15 cellular contexts compared by ENCODE assay signal in the genomic region with DNA sequence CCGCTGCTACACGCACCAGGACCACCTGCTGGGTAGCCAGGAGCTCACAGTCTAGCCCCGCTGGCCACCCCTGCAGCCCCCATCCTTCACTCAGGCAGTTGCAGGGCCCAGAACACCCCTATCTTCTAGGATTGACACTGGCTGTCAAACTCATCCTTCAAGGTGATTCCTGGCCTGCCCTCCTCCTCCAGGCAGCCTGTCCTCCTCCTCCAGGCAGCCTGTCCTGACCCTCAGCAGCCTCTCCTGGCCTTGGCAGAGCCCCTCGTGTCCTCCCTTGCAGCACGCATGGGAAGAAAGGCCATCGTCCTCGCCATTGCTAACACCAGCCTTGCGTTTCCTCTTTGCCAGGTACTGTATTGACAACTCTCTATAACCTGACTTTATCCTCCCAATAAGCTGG. TPM values are rescaled to one million over a fixed set of nuclear protein-coding genes. Genes with fewer than 3 reads are reported as not detected.
DNase-seq lines count a peak whose midpoint lies in the region; TF ChIP-seq lines count a peak whose summit lies in the region.
"Had no signal": no experiment of that assay in that cellular context is flagged by ENCODE, and none has a peak within 500 bp of the region (broad histone marks: within the 10 kb centered on the region; RNA-seq: fewer than 3 reads in every experiment).

No MANE protein-coding gene starts in this region.

- H2BK12ac ChIP-seq in trophoblast cell (ENCODE audit: low read length) = no peak overlapping the region

- H4K91ac ChIP-seq in trophoblast cell (ENCODE audit: low read depth, low read length) = peak overlapping the region; percentile 8

- TF ChIP-seq POLR2A in esophagus squamous epithelium (IDR thresholded peaks at IDR 0.05) = no peak

- H3K23ac ChIP-seq in trophoblast cell (ENCODE audit: low read length) = no peak overlapping the region

- H3K9me2 ChIP-seq in PC-9 (ENCODE audit: insufficient read depth) = no peaks in the 10 kb centered on the region

- no peak overlapping the region for H3K9ac ChIP-seq in trophoblast cell (ENCODE audit: low read length)

- H3K27ac Mint-ChIP-seq in activated CD4-positive, alpha-beta T cell treated with anti-CD3 and anti-CD28 coated beads, Interleukin-2, amount 10 ng/mL, durations not matched to agents 7 days and 5 days = peak overlapping the region; percentile 76

- no peak overlapping the region for H4K12ac ChIP-seq in trophoblast cell (ENCODE audit: low read depth, low read length)

- no peak overlapping the region for H4K8ac ChIP-seq in trophoblast cell (ENCODE audit: low read depth, low read length)

- H3K4me3 ChIP-seq in PC-9 = no peak overlapping the region
- no peak overlapping the region for H3K4me3 ChIP-seq in esophagus squamous epithelium
- no peak overlapping the region for H3K4me3 ChIP-seq in trophoblast cell (ENCODE audit: low read depth, low read length)

- peaks cover 42% of the 10 kb centered on the region for H3K27me3 Mint-ChIP-seq in activated CD4-positive, alpha-beta T cell treated with anti-CD3 and anti-CD28 coated beads, Interleukin-2, amount 10 ng/mL, durations not matched to agents 7 days and 5 days

- peaks cover 48% of the 10 kb centered on the region for H3F3A ChIP-seq in PC-9 (ENCODE audit: insufficient read depth, low read depth)

- POLR2A ChIA-PET in activated CD4-positive, alpha-beta T cell treated with anti-CD3 and anti-CD28 coated beads, Interleukin-2, amount 10 ng/mL, durations not matched to agents 7 days and 5 days (lab: Charles Lee) = no interaction called here
- POLR2A ChIA-PET in PC-9 (lab: Charles Lee; ENCODE audit: unreplicated experiment) = interaction anchor here (0.5 kb wide), 1 partner anchor 9 kb away, joined by 5 read pairs; a partner anchor contains a TSS

- H2AK5ac ChIP-seq in trophoblast cell (ENCODE audit: low read length) = no peak overlapping the region

- H3K14ac ChIP-seq in trophoblast cell (ENCODE audit: low read length) = no peak overlapping the region

- BruUV-seq in PC-9 (replicated peaks; lab: Mats Ljungman, UMichigan) = no TSS peak

- no peak overlapping the region for H2BK5ac ChIP-seq in trophoblast cell (ENCODE audit: low read depth, low read length, poor library complexity)

- no peaks in the 10 kb centered on the region for H4K20me1 ChIP-seq in PC-9 (ENCODE audit: insufficient read depth)

- H3K9me3 ChIP-seq in PC-9 (ENCODE audit: insufficient read depth, low read depth) (no peaks in the 10 kb centered on the region), esophagus squamous epithelium (no peaks in the 10 kb centered on the region), trophoblast cell (ENCODE audit: insufficient read depth, low read depth, low read length) (no peaks in the 10 kb centered on the region)

- intact Hi-C loops in PC-9 (cut with micrococcal nuclease; ENCODE audit: unreplicated experiment) (no loop called here), esophagus squamous epithelium (cut with DNase I) (no loop called here)

- H3K27me3 ChIP-seq in PC-9 (ENCODE audit: insufficient read depth, low read depth) (no peaks in the 10 kb centered on the region), esophagus squamous epithelium (peaks cover 0 to 82% (median 8%) of the 10 kb centered on the region in 4 donors), trophoblast cell (ENCODE audit: insufficient read depth, low read length) (peaks cover 2% of the 10 kb centered on the region)

- H3K4me2 ChIP-seq in PC-9 = peak overlapping the region; percentile 69
- no peak overlapping the region for H3K4me2 ChIP-seq in trophoblast cell (ENCODE audit: low read length)

- H3K4me1 ChIP-seq in PC-9 (replicated peaks; ENCODE audit: insufficient read depth) (peaks cover 47% of the 10 kb centered on the region), esophagus squamous epithelium (peaks cover 0 to 54% (median 7%) of the 10 kb centered on the region in 3 donors), trophoblast cell (ENCODE audit: control insufficient read depth in 1 of 2, insufficient read depth in 2 of 2, low read length in 2 of 2) (peaks cover 8 to 20% of the 10 kb centered on the region in 2 experiments)

- H3K79me1 ChIP-seq in trophoblast cell (ENCODE audit: low read length) = peaks cover 16% of the 10 kb centered on the region

- DNase-seq in activated CD4-positive, alpha-beta T cell treated with anti-CD3 and anti-CD28 coated beads, Interleukin-2, amount 10 ng/mL, durations not matched to agents 7 days and 5 days = no peak
- no peak for DNase-seq in activated CD4-positive, alpha-beta T cell treated with anti-CD3 and anti-CD28 coated beads, Interleukin-2, amount 50 U/mL, for 1 hour
- DNase-seq in PC-9 (peak in 1 of 2 experiments; percentile 25), esophagus squamous epithelium (lab: John Stamatoyannopoulos, UW) (no peak), trophoblast cell (no peak), NCI-H1436 treated with DMSO at 0.1 percent for 48 hours (lab: John Stamatoyannopoulos, UW) (no peak), T-helper 9 cell (no peak)
- DNase-seq in stimulated activated CD4-positive, alpha-beta T cell treated with anti-CD3 and anti-CD28 coated beads, Interleukin-2, amount 100 ng/mL, for 48 hours = no peak
- DNase-seq: NCI-H1105 treated with DMSO at 0.1 percent for 48 hours, NCI-H187 treated with DMSO at 0.1 percent for 48 hours, NCI-H446, Right ventricle myocardium superior had no signal

- H3K79me2 ChIP-seq in PC-9 (ENCODE audit: low read depth) = peaks cover 6% of the 10 kb centered on the region; the same call in 1 of the 2 replicates
- H3K79me2 ChIP-seq in trophoblast cell (ENCODE audit: control insufficient read depth, insufficient read depth, low read length, poor library complexity) = peaks cover 9% of the 10 kb centered on the region

- H3K4ac ChIP-seq in trophoblast cell (ENCODE audit: low read depth, low read length) = no peak overlapping the region

- 64 to 68% methylated on average over 5 to 8 of the region's 8 CpGs for WGBS in esophagus squamous epithelium, 2 donors
- no CpG with 5 or more reads among the region's 8 CpGs for WGBS in trophoblast cell (ENCODE audit: extremely low coverage, insufficient coverage, insufficient read length)

- CTCF ChIA-PET in activated CD4-positive, alpha-beta T cell treated with anti-CD3 and anti-CD28 coated beads, Interleukin-2, amount 10 ng/mL, durations not matched to agents 7 days and 5 days (lab: Charles Lee) = no interaction called here
- CTCF ChIA-PET in PC-9 (lab: Charles Lee) = no interaction called here

- H3K36me3 ChIP-seq in PC-9 (ENCODE audit: low read depth) (no peaks in the 10 kb centered on the region), esophagus squamous epithelium (no peaks in the 10 kb centered on the region), trophoblast cell (ENCODE audit: control insufficient read depth in 1 of 2, insufficient read depth in 2 of 2, low read length in 2 of 2) (no peaks in the 10 kb centered on the region)

- TF ChIP-seq CTCF in PC-9 (conservative IDR thresholded peaks at IDR 0.05) (no peak), esophagus squamous epithelium (IDR thresholded peaks at IDR 0.05) (no peak)

- H3K18ac ChIP-seq in trophoblast cell (ENCODE audit: low read length) = no peak overlapping the region

- H2AFZ ChIP-seq in PC-9 = no peak overlapping the region
- no peak overlapping the region for H2AFZ ChIP-seq in trophoblast cell (ENCODE audit: insufficient read depth, low read length, poor library complexity)

- H3K4me1 Mint-ChIP-seq in activated CD4-positive, alpha-beta T cell treated with anti-CD3 and anti-CD28 coated beads, Interleukin-2, amount 10 ng/mL, durations not matched to agents 7 days and 5 days = peaks cover 36% of the 10 kb centered on the region

- H2BK120ac ChIP-seq in trophoblast cell (ENCODE audit: insufficient read depth, low read length, poor library complexity) = no peak overlapping the region

- H3K27ac ChIP-seq in PC-9 (peak overlapping the region; percentile 98), esophagus squamous epithelium (peak overlapping the region; percentile 40 to 91 (median 86)), trophoblast cell (ENCODE audit: low read depth, low read length) (no peak overlapping the region)
- H3K27ac ChIP-seq: C4-2B had no signal

- H3K36me3 Mint-ChIP-seq in activated CD4-positive, alpha-beta T cell treated with anti-CD3 and anti-CD28 coated beads, Interleukin-2, amount 10 ng/mL, durations not matched to agents 7 days and 5 days (ENCODE audit: low read depth) = peaks cover 2% of the 10 kb centered on the region

- H3K9me3 Mint-ChIP-seq in activated CD4-positive, alpha-beta T cell treated with anti-CD3 and anti-CD28 coated beads, Interleukin-2, amount 10 ng/mL, durations not matched to agents 7 days and 5 days = no peaks in the 10 kb centered on the region

- H3K4me3 Mint-ChIP-seq in activated CD4-positive, alpha-beta T cell treated with anti-CD3 and anti-CD28 coated beads, Interleukin-2, amount 10 ng/mL, durations not matched to agents 7 days and 5 days = no peak overlapping the region

RNA-seq across cellular contexts. Expression of a gene that starts 3.8 kb away (rescaled TPM):
- 1 to 10 TPM; 3.2 to 5.5 TPM for total RNA-seq in activated CD4-positive, alpha-beta T cell treated with anti-CD3 and anti-CD28 coated beads, Interleukin-2, amount 10 ng/mL, durations not matched to agents 7 days and 5 days
- total RNA-seq in PC-9 (2021) (111 and 162 TPM in 2 replicates), esophagus squamous epithelium (100 to 1,000 TPM; 151 to 341 (median 286) TPM)
- polyA plus RNA-seq in trophoblast cell (2013) = 188 and 197 TPM in 2 replicates

RNA-seq across cellular contexts. Expression of a gene that starts 9.0 kb away (rescaled TPM):
- 10 to 100 TPM; 15.0 to 15.6 TPM for total RNA-seq in activated CD4-positive, alpha-beta T cell treated with anti-CD3 and anti-CD28 coated beads, Interleukin-2, amount 10 ng/mL, durations not matched to agents 7 days and 5 days
- total RNA-seq in PC-9 (2021) (39.8 and 42.1 TPM in 2 replicates), esophagus squamous epithelium (10 to 100 TPM; 32.2 to 68.0 (median 41.4) TPM)
- 64.1 and 68.9 TPM in 2 replicates for polyA plus RNA-seq in trophoblast cell (2013)

RNA-seq across cellular contexts. Expression of a gene that starts 33.8 kb away (rescaled TPM):
- under 1 TPM; 0.19 to 0.52 TPM for total RNA-seq in activated CD4-positive, alpha-beta T cell treated with anti-CD3 and anti-CD28 coated beads, Interleukin-2, amount 10 ng/mL, durations not matched to agents 7 days and 5 days
- total RNA-seq in PC-9 (2021) (0.76 and 1.3 TPM in 2 replicates), esophagus squamous epithelium (not detected)
- polyA plus RNA-seq in trophoblast cell (2013) = 1.3 and 1.4 TPM in 2 replicates
- total RNA-seq: H4, HepG2 had no signal

RNA-seq across cellular contexts. Expression of a gene that starts 45.5 kb away (rescaled TPM):
- total RNA-seq in activated CD4-positive, alpha-beta T cell treated with anti-CD3 and anti-CD28 coated beads, Interleukin-2, amount 10 ng/mL, durations not matched to agents 7 days and 5 days = 100 to 1,000 TPM; 135 to 152 TPM
- total RNA-seq in PC-9 (2021) (110 and 114 TPM in 2 replicates), esophagus squamous epithelium (10 to 100 TPM; 35.1 to 89.1 (median 43.7) TPM)
- polyA plus RNA-seq in trophoblast cell (2013) = 65.1 and 65.9 TPM in 2 replicates

Comparison
In these comparisons a context has a peak if more than half of its experiments do, and no peak if none do; other contexts are left out.
1. RNA of a gene that starts 3.8 kb away (total RNA-seq): 151 to 341 TPM in esophagus squamous epithelium and 111 to 162 TPM in PC-9; 3.2 to 5.5 TPM in activated CD4-positive, alpha-beta T cell treated with anti-CD3 and anti-CD28 coated beads, Interleukin-2, amount 10 ng/mL, durations not matched to agents 7 days and 5 days; every median in the first group is over 10 times any median in the second.